ENCODE assay signal across 15 cellular contexts in genomic region chr4:100100985-100101384, GRCh38.
A peak's percentile ranks its signal among the peaks of the same experiment; 100 is the strongest.
DNase-seq lines count a peak whose midpoint lies in the region; ATAC-seq and TF ChIP-seq lines count a peak whose summit lies in the region.
"Had no signal": no experiment of that assay in that cellular context is flagged by ENCODE, and none has a peak within 500 bp of the region (broad histone marks: within the 10 kb centered on the region; RNA-seq: fewer than 3 reads in every experiment).

No MANE protein-coding gene starts in this region.

- peak overlapping the region; percentile 18 for H3K4me2 ChIP-seq in OCI-LY7 (ENCODE audit: low read length)
- H3K4me2 ChIP-seq: hepatocyte had no signal

- H3K9me3 Mint-ChIP-seq in activated CD8-positive, alpha-beta memory T cell treated with anti-CD3 and anti-CD28 coated beads, Interleukin-2, amount 10 ng/mL, durations not matched to agents 7 days and 5 days (ENCODE audit: low read depth) = no peaks in the 10 kb centered on the region
- H3K9me3 Mint-ChIP-seq in stimulated activated effector memory CD8-positive, alpha-beta T cell treated with anti-CD3 and anti-CD28 coated beads, Interleukin-12 subunit alpha, Interleukin-12 subunit beta, amount 100 ng/mL, for 72 hours = no peaks in the 10 kb centered on the region
- H3K9me3 Mint-ChIP-seq in progenitor cell of endocrine pancreas (ENCODE audit: low read depth) = no peaks in the 10 kb centered on the region
- H3K9me3 Mint-ChIP-seq: neural crest cell had no signal

- ATAC-seq in activated CD8-positive, alpha-beta memory T cell treated with anti-CD3 and anti-CD28 coated beads, Interleukin-2, amount 10 ng/mL, durations not matched to agents 7 days and 5 days = peak; percentile 75
- ATAC-seq in HG02610 (IDR thresholded peaks at IDR 0.05; ENCODE audit: unreplicated experiment) = peak; percentile 49
- peak; percentile 68 for ATAC-seq in stimulated activated effector memory CD8-positive, alpha-beta T cell treated with anti-CD3 and anti-CD28 coated beads, Interleukin-12 subunit alpha, Interleukin-12 subunit beta, amount 100 ng/mL, for 72 hours
- no peak for ATAC-seq in HG03469 (IDR thresholded peaks at IDR 0.05; ENCODE audit: unreplicated experiment)
- ATAC-seq: Right ventricle myocardium inferior had no signal

- H3K4me1 Mint-ChIP-seq in activated CD8-positive, alpha-beta memory T cell treated with anti-CD3 and anti-CD28 coated beads, Interleukin-2, amount 10 ng/mL, durations not matched to agents 7 days and 5 days = peaks cover 42% of the 10 kb centered on the region
- peaks cover 48% of the 10 kb centered on the region for H3K4me1 Mint-ChIP-seq in stimulated activated effector memory CD8-positive, alpha-beta T cell treated with anti-CD3 and anti-CD28 coated beads, Interleukin-12 subunit alpha, Interleukin-12 subunit beta, amount 100 ng/mL, for 72 hours
- peaks cover 23% of the 10 kb centered on the region for H3K4me1 Mint-ChIP-seq in progenitor cell of endocrine pancreas (ENCODE audit: low read depth)

- peaks cover 8% of the 10 kb centered on the region for H3K4me1 ChIP-seq in OCI-LY7 (ENCODE audit: insufficient read depth, low read length, poor library complexity, severe bottlenecking)
- H3K4me1 ChIP-seq: uterus had no signal

- H3K36me3 ChIP-seq in OCI-LY7 (ENCODE audit: insufficient read depth, low read length) = no peaks in the 10 kb centered on the region
- H3K36me3 ChIP-seq: uterus had no signal

- intact Hi-C loops in OCI-LY7 (cut with micrococcal nuclease; ENCODE audit: unreplicated experiment) = no loop called here

- no peaks in the 10 kb centered on the region for H3K79me2 ChIP-seq in OCI-LY7 (ENCODE audit: insufficient read depth, low read depth, low read length)
- H3K79me2 ChIP-seq: hepatocyte had no signal

- no peak overlapping the region for H3K27ac ChIP-seq in OCI-LY7 (ENCODE audit: low read depth, low read length, poor library complexity, severe bottlenecking)
- H3K27ac ChIP-seq: hepatocyte, uterus had no signal

- DNase-seq in activated CD8-positive, alpha-beta memory T cell treated with anti-CD3 and anti-CD28 coated beads, Interleukin-2, amount 10 ng/mL, durations not matched to agents 7 days and 5 days = peak; percentile 52
- DNase-seq in activated CD8-positive, alpha-beta memory T cell treated with anti-CD3 and anti-CD28 coated beads for 24 hours = no peak
- no peak for DNase-seq in OCI-LY7 (ENCODE audit: low spot score)
- DNase-seq in stimulated activated effector memory CD8-positive, alpha-beta T cell treated with anti-CD3 and anti-CD28 coated beads, Interleukin-12 subunit alpha, Interleukin-12 subunit beta, amount 100 ng/mL, for 72 hours (ENCODE audit: low spot score in 2 of 2) = no peak
- no peak for DNase-seq in progenitor cell of endocrine pancreas (ENCODE audit: low spot score, unreplicated experiment)
- DNase-seq in LoVo (ENCODE audit: low spot score) = no peak
- DNase-seq: ACHN, cortex of kidney, GF-D8, uterus had no signal

- TF ChIP-seq CTCF in OCI-LY7 (conservative IDR thresholded peaks at IDR 0.05; ENCODE audit: low read length) (no peak), progenitor cell of endocrine pancreas (IDR thresholded peaks at IDR 0.05; ENCODE audit: unreplicated experiment) (no peak)

- peaks cover 7% of the 10 kb centered on the region for H3K36me3 Mint-ChIP-seq in activated CD8-positive, alpha-beta memory T cell treated with anti-CD3 and anti-CD28 coated beads, Interleukin-2, amount 10 ng/mL, durations not matched to agents 7 days and 5 days
- H3K36me3 Mint-ChIP-seq in stimulated activated effector memory CD8-positive, alpha-beta T cell treated with anti-CD3 and anti-CD28 coated beads, Interleukin-12 subunit alpha, Interleukin-12 subunit beta, amount 100 ng/mL, for 72 hours = peaks cover 2% of the 10 kb centered on the region
- H3K36me3 Mint-ChIP-seq in progenitor cell of endocrine pancreas (ENCODE audit: insufficient read depth) = no peaks in the 10 kb centered on the region

- no peak overlapping the region for H2AFZ ChIP-seq in OCI-LY7 (ENCODE audit: low read length)
- H2AFZ ChIP-seq: hepatocyte had no signal

- peak overlapping the region; percentile 14 for H3K27ac Mint-ChIP-seq in activated CD8-positive, alpha-beta memory T cell treated with anti-CD3 and anti-CD28 coated beads, Interleukin-2, amount 10 ng/mL, durations not matched to agents 7 days and 5 days
- no peak overlapping the region for H3K27ac Mint-ChIP-seq in stimulated activated effector memory CD8-positive, alpha-beta T cell treated with anti-CD3 and anti-CD28 coated beads, Interleukin-12 subunit alpha, Interleukin-12 subunit beta, amount 100 ng/mL, for 72 hours
- H3K27ac Mint-ChIP-seq in progenitor cell of endocrine pancreas = no peak overlapping the region

- H3K9me2 ChIP-seq in OCI-LY7 (ENCODE audit: insufficient read depth, low read length) = no peaks in the 10 kb centered on the region

- H3K4me3 Mint-ChIP-seq in activated CD8-positive, alpha-beta memory T cell treated with anti-CD3 and anti-CD28 coated beads, Interleukin-2, amount 10 ng/mL, durations not matched to agents 7 days and 5 days = no peak overlapping the region
- peak overlapping the region; percentile 46 for H3K4me3 Mint-ChIP-seq in stimulated activated effector memory CD8-positive, alpha-beta T cell treated with anti-CD3 and anti-CD28 coated beads, Interleukin-12 subunit alpha, Interleukin-12 subunit beta, amount 100 ng/mL, for 72 hours
- no peak overlapping the region for H3K4me3 Mint-ChIP-seq in progenitor cell of endocrine pancreas (ENCODE audit: low read depth)
- H3K4me3 Mint-ChIP-seq: neural crest cell had no signal

- no peaks in the 10 kb centered on the region for H3K27me3 Mint-ChIP-seq in activated CD8-positive, alpha-beta memory T cell treated with anti-CD3 and anti-CD28 coated beads, Interleukin-2, amount 10 ng/mL, durations not matched to agents 7 days and 5 days
- H3K27me3 Mint-ChIP-seq in progenitor cell of endocrine pancreas = peaks cover under 1% of the 10 kb centered on the region

- BruUV-seq in OCI-LY7 (replicated peaks; lab: Mats Ljungman, UMichigan) = no TSS peak

- no peaks in the 10 kb centered on the region for H3K9me3 ChIP-seq in OCI-LY7 (ENCODE audit: low read length)
- H3K9me3 ChIP-seq: uterus had no signal

- CTCF ChIA-PET in activated CD8-positive, alpha-beta memory T cell treated with anti-CD3 and anti-CD28 coated beads, Interleukin-2, amount 10 ng/mL, durations not matched to agents 7 days and 5 days (lab: Charles Lee) = interaction anchor here (0.9 to 1.0 kb wide), 2 partner anchors 9 to 47 kb away, joined by 3 to 5 read pairs; no protein-coding TSS in a partner anchor
- CTCF ChIA-PET in OCI-LY7 (lab: Charles Lee; ENCODE audit: unreplicated experiment) = no interaction called here

- POLR2A ChIA-PET in OCI-LY7 (lab: Charles Lee) = interaction anchor here (0.6 kb wide), 1 partner anchor 1225 kb away, joined by 3 read pairs; no protein-coding TSS in a partner anchor

- H3K4me3 ChIP-seq in OCI-LY7 (ENCODE audit: low read depth, low read length, poor library complexity, severe bottlenecking) = no peak overlapping the region
- H3K4me3 ChIP-seq: hepatocyte, uterus had no signal

- H4K20me1 ChIP-seq in OCI-LY7 (ENCODE audit: insufficient read depth, low read length) = no peaks in the 10 kb centered on the region
